1 cellular context compared by ENCODE assay signal in genomic region chr10:92076722-92077121, GRCh38.
TF ChIP-seq lines count a peak whose summit lies in the region.

No MANE protein-coding gene starts in this region.

TF ChIP-seq in HEK293, 187 proteins besides CTCF, POLR2A, EP300 and RAD21 (continued from another document):
- no peak for TF ChIP-seq ZBTB21 (tag by site-specific recombination; IDR thresholded peaks at IDR 0.05)
- no peak for TF ChIP-seq ZSCAN18 (tag by site-specific recombination; IDR thresholded peaks at IDR 0.05)
- TF ChIP-seq ZNF366 (tag by site-specific recombination; conservative IDR thresholded peaks at IDR 0.05) = peak; percentile 73
- no peak for TF ChIP-seq GFI1B (tag by site-specific recombination; IDR thresholded peaks at IDR 0.05)
- TF ChIP-seq ZNF239 (tag by site-specific recombination; IDR thresholded peaks at IDR 0.05) = no peak
- no peak for TF ChIP-seq ZBTB20 (tag by site-specific recombination; IDR thresholded peaks at IDR 0.05)
